Comparison of ENCODE assay signal across 1 cellular context in the genomic region with DNA sequence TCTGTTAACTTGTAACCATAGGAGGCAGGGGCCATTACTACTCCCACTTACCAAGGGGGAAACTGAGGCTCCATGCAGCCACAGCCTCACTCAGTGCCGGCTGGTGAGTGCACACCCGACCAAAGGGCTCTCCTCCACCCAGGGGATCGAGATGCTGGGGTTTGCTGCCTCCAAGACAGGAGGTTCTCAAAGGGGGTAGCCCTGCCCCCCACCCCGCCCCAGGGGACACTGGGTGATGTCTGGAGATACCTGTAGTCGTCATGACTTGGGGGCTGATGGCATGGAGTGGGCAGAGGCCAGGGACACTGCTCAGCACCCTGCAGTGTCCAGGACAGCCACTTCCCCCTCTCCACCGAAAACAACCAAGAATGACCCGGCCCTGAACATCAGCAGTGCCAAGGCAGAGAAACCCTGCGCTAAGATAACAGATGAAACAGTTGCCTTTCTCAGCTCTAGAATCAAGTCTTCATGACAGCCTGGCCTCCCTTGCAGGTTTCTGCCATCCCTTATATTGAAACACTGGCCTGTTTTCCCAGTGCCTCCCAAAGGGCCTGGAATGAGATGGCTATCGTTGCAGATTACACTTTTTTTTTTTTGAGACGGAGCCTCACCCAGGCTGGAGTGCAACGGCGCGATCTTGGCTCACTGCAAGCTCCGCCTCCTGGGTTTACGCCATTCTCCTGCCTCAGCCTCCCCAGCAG.
TF ChIP-seq lines count a peak whose summit lies in the region.

No MANE protein-coding gene starts in this region.

TF ChIP-seq in HepG2, 621 proteins besides CTCF, POLR2A, EP300 and RAD21:
- TF ChIP-seq TMF1 (CRISPR knock-in tag; IDR thresholded peaks at IDR 0.05; ENCODE audit: low read depth), result 0 out of 2 replicates have a peak, but pooled peaks have one; percentile 47
- TF ChIP-seq, protein P1, sequence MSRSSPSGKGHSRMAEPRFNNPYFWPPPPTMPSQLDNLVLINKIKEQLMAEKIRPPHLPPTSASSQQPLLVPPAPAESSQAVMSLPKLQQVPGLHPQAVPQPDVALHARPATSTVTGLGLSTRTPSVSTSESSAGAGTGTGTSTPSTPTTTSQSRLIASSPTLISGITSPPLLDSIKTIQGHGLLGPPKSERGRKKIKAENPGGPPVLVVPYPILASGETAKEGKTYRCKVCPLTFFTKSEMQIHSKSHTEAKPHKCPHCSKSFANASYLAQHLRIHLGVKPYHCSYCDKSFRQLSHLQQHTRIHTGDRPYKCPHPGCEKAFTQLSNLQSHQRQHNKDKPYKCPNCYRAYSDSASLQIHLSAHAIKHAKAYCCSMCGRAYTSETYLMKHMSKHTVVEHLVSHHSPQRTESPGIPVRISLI (CRISPR knock-in tag; IDR thresholded peaks at IDR 0.05; ENCODE audit: borderline replicate concordance), result no peak
- peak; percentile 24 for TF ChIP-seq AGO2 (optimal IDR thresholded peaks at IDR 0.05; ENCODE audit: low read depth, low read length)
- TF ChIP-seq NFKB2 (CRISPR knock-in tag; IDR thresholded peaks at IDR 0.05; ENCODE audit: borderline replicate concordance), result no peak
